ENCODE assay signal across 20 cellular contexts in the genomic region with DNA sequence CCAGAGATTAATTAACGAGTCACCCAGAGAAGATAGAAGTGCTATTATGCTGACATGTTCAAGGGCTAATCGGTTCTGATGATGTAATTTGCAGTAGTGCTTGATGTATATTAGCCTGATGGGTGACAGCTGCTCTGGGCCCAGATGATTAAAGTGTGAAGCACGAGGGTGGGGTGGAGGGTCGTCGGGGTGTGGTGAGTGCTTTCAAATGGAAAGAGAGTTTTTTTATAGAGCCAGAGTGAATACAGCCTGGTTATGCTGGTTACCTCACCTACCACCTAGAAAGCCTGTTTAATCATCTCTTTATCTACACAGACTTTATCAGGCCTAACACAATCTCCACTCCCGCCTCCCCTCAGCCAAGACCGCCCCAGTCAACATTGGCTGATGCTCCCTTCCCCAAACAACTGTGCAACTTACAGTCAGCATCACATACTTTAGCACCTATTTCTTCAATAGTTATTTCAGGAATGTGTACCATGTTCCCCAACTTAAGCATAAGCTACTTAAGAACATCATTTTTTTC. TPM values are rescaled to one million over a fixed set of nuclear protein-coding genes. Genes with fewer than 3 reads are reported as not detected.
DNase-seq lines count a peak whose midpoint lies in the region; ATAC-seq lines count a peak whose summit lies in the region.
"Had no signal": no experiment of that assay in that cellular context is flagged by ENCODE, and none has a peak within 500 bp of the region (broad histone marks: within the 10 kb centered on the region; RNA-seq: fewer than 3 reads in every experiment).

No MANE protein-coding gene starts in this region.

- H3K4me1 Mint-ChIP-seq in activated CD4-positive, alpha-beta memory T cell treated with anti-CD3 and anti-CD28 coated beads for 36 hours (ENCODE audit: low read depth): no peaks in the 10 kb centered on the region
- H3K4me1 Mint-ChIP-seq: activated naive CD8-positive, alpha-beta T cell treated with anti-CD3 and anti-CD28 coated beads, Interleukin-2, amount 10 ng/mL, durations not matched to agents 7 days and 5 days had no signal

- no peaks in the 10 kb centered on the region for H3K36me3 Mint-ChIP-seq in activated CD4-positive, alpha-beta memory T cell treated with anti-CD3 and anti-CD28 coated beads for 36 hours
- H3K36me3 Mint-ChIP-seq: activated naive CD8-positive, alpha-beta T cell treated with anti-CD3 and anti-CD28 coated beads, Interleukin-2, amount 10 ng/mL, durations not matched to agents 7 days and 5 days had no signal

- H3K4me3 Mint-ChIP-seq in activated CD4-positive, alpha-beta memory T cell treated with anti-CD3 and anti-CD28 coated beads for 36 hours: no peak overlapping the region
- H3K4me3 Mint-ChIP-seq: activated naive CD8-positive, alpha-beta T cell treated with anti-CD3 and anti-CD28 coated beads, Interleukin-2, amount 10 ng/mL, durations not matched to agents 7 days and 5 days; activated T-helper 1 cell treated with anti-CD3 and anti-CD28 coated beads, Interleukin-12 subunit alpha, Interleukin-12 subunit beta, Interleukin-2, Interleukin-4 antibody, amounts not matched to agents 30 ng/mL and 10 ng/mL and 1 ng/mL, durations not matched to agents 14 hours and 24 hours and 36 hours had no signal

- H3K9me3 Mint-ChIP-seq in activated CD4-positive, alpha-beta memory T cell treated with anti-CD3 and anti-CD28 coated beads for 36 hours: no peaks in the 10 kb centered on the region
- H3K9me3 Mint-ChIP-seq: activated naive CD8-positive, alpha-beta T cell treated with anti-CD3 and anti-CD28 coated beads, Interleukin-2, amount 10 ng/mL, durations not matched to agents 7 days and 5 days; activated T-helper 1 cell treated with anti-CD3 and anti-CD28 coated beads, Interleukin-12 subunit alpha, Interleukin-12 subunit beta, Interleukin-2, Interleukin-4 antibody, amounts not matched to agents 30 ng/mL and 10 ng/mL and 1 ng/mL, durations not matched to agents 14 hours and 24 hours and 36 hours had no signal

- no peaks in the 10 kb centered on the region for H3K9me3 ChIP-seq in right cardiac atrium (ENCODE audit: control insufficient read depth, low read length)
- H3K9me3 ChIP-seq: breast epithelium, HAP-1, neutrophil had no signal

- CTCF ChIA-PET in activated CD4-positive, alpha-beta memory T cell treated with anti-CD3 and anti-CD28 coated beads for 36 hours (lab: Charles Lee): no interaction called here

- H3K27ac ChIP-seq in right cardiac atrium (ENCODE audit: low read length): no peak overlapping the region
- H3K27ac ChIP-seq: breast epithelium, foreskin keratinocyte, neutrophil had no signal

- WGBS in right cardiac atrium: 45% methylated on average over 7 of the region's 7 CpGs

- DNase-seq in left cardiac atrium (no peak), right cardiac atrium (no peak), amniotic epithelial cell (ENCODE audit: low read depth) (peak; percentile 52), left kidney (ENCODE audit: low read depth, low spot score) (peak; percentile 32), RKO (ENCODE audit: low spot score) (no peak), germinal center (ENCODE audit: low spot score) (no peak), islet precursor cell (no peak)
- DNase-seq in activated CD4-positive, alpha-beta memory T cell treated with anti-CD3 and anti-CD28 coated beads for 36 hours: no peak
- DNase-seq: ACHN; activated naive CD8-positive, alpha-beta T cell treated with anti-CD3 and anti-CD28 coated beads, Interleukin-2, amount 10 ng/mL, durations not matched to agents 7 days and 5 days; cortex of kidney; foreskin keratinocyte; NCI-H187; NCI-H774 had no signal

- H3K27me3 ChIP-seq in right cardiac atrium (ENCODE audit: control insufficient read depth, insufficient read depth): no peaks in the 10 kb centered on the region
- H3K27me3 ChIP-seq: breast epithelium, foreskin keratinocyte, neutrophil had no signal

- intact Hi-C loops in left cardiac atrium (cut with DNase I): no loop called here
- intact Hi-C loops in right cardiac atrium (cut with DNase I): no loop called here
- intact Hi-C loops in activated CD4-positive, alpha-beta memory T cell treated with anti-CD3 and anti-CD28 coated beads for 36 hours (cut with micrococcal nuclease): no loop called here

- H3K4me3 ChIP-seq in right cardiac atrium (ENCODE audit: low read length): no peak overlapping the region
- H3K4me3 ChIP-seq: breast epithelium, HAP-1 had no signal

- H3K27ac Mint-ChIP-seq in activated CD4-positive, alpha-beta memory T cell treated with anti-CD3 and anti-CD28 coated beads for 36 hours: no peak overlapping the region
- H3K27ac Mint-ChIP-seq: activated naive CD8-positive, alpha-beta T cell treated with anti-CD3 and anti-CD28 coated beads, Interleukin-2, amount 10 ng/mL, durations not matched to agents 7 days and 5 days; activated T-helper 1 cell treated with anti-CD3 and anti-CD28 coated beads, Interleukin-12 subunit alpha, Interleukin-12 subunit beta, Interleukin-2, Interleukin-4 antibody, amounts not matched to agents 30 ng/mL and 10 ng/mL and 1 ng/mL, durations not matched to agents 14 hours and 24 hours and 36 hours had no signal

- no peaks in the 10 kb centered on the region for H3K4me1 ChIP-seq in right cardiac atrium (ENCODE audit: control insufficient read depth, insufficient read depth, low read length)
- H3K4me1 ChIP-seq: breast epithelium, foreskin keratinocyte had no signal

- POLR2A ChIA-PET in activated CD4-positive, alpha-beta memory T cell treated with anti-CD3 and anti-CD28 coated beads for 36 hours (lab: Charles Lee): no interaction called here

- ATAC-seq in left cardiac atrium: peak; percentile 34 to 81
- ATAC-seq in right cardiac atrium: no peak
- ATAC-seq: activated CD4-positive, CD25-positive, alpha-beta regulatory T cell treated with anti-CD3 and anti-CD28 coated beads, Interleukin-2, amount 50 U/mL, for 24 hours; foreskin keratinocyte; Panc1 had no signal

- H3K27me3 Mint-ChIP-seq in activated CD4-positive, alpha-beta memory T cell treated with anti-CD3 and anti-CD28 coated beads for 36 hours: no peaks in the 10 kb centered on the region

RNA-seq across cellular contexts. Expression of gene STN1, which starts 11.5 kb away (rescaled TPM):
- 10 to 100 TPM; 26.7 to 28.5 TPM for total RNA-seq in left cardiac atrium
- 10 to 100 TPM; 24.3 to 26.8 (median 25.1) TPM for total RNA-seq in right cardiac atrium
- 26.8 TPM for polyA plus RNA-seq in right cardiac atrium
- total RNA-seq in activated CD4-positive, alpha-beta memory T cell treated with anti-CD3 and anti-CD28 coated beads for 36 hours: 10 to 100 TPM; 56.1 to 57.0 TPM

RNA-seq across cellular contexts. Expression of gene SLK, which starts 37.5 kb away (rescaled TPM):
- total RNA-seq in left cardiac atrium (10 to 100 TPM; 29.0 to 42.2 TPM), right cardiac atrium (10 to 100 TPM; 32.8 to 40.5 (median 36.4) TPM)
- polyA plus RNA-seq in right cardiac atrium: 12.7 TPM
- total RNA-seq in activated CD4-positive, alpha-beta memory T cell treated with anti-CD3 and anti-CD28 coated beads for 36 hours: 10 to 100 TPM; 26.1 to 27.7 TPM

Comparison
In these comparisons a context has a peak if more than half of its experiments do, and no peak if none do; other contexts are left out.
1. ATAC-seq: peak in left cardiac atrium (2 of 2); none in right cardiac atrium (0 of 2).
2. DNase-seq: peak in amniotic epithelial cell (single experiment) and left kidney (single experiment); none in left cardiac atrium (single experiment), right cardiac atrium (0 of 3), RKO (single experiment), germinal center (single experiment), islet precursor cell (single experiment) and activated CD4-positive, alpha-beta memory T cell treated with anti-CD3 and anti-CD28 coated beads for 36 hours (single experiment).